ENCODE assay signal across 2 cellular contexts in the genomic region with DNA sequence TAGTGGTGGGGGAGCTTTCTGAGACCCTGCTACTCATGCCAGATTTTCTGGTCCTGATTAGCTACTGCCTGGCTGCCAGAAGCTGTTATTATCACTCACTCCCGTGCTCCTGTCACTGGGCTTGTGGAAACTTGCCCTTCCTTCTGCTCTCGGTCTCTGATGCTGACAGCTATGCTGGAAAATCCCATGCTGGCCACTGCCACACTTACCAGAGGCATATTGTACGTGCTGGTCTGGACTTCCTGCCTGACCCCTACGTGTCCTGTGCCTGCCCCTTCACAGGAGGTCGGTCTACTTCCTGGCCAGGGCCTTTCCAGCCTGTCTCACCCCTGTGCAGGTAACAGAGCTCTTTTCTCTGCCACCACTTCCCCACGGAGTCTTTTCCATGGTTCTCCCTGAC.
TF ChIP-seq lines count a peak whose summit lies in the region.

No MANE protein-coding gene starts in this region.

TF ChIP-seq in IMR-90, 13 proteins besides CTCF, POLR2A, EP300 and RAD21:
- TF ChIP-seq CHD1 (IDR thresholded peaks at IDR 0.05; ENCODE audit: low read depth, low read length) (no peak), MAFK (IDR thresholded peaks at IDR 0.05; ENCODE audit: low read depth, low read length) (no peak), CEBPB (IDR thresholded peaks at IDR 0.05; ENCODE audit: low read depth, low read length) (no peak), MXI1 (IDR thresholded peaks at IDR 0.05; ENCODE audit: borderline replicate concordance, low read depth, low read length) (no peak), MAZ (IDR thresholded peaks at IDR 0.05; ENCODE audit: borderline replicate concordance, low read depth, low read length) (no peak), RCOR1 (IDR thresholded peaks at IDR 0.05; ENCODE audit: insufficient replicate concordance, low read length) (no peak), RFX5 (IDR thresholded peaks at IDR 0.05; ENCODE audit: low read depth, low read length) (no peak), FOS (IDR thresholded peaks at IDR 0.05; ENCODE audit: low read depth, low read length) (no peak), NFE2L2 (IDR thresholded peaks at IDR 0.05; ENCODE audit: low read depth, low read length) (no peak), SMC3 (IDR thresholded peaks at IDR 0.05; ENCODE audit: low read depth, low read length) (no peak)
- TF ChIP-seq, protein P1, sequence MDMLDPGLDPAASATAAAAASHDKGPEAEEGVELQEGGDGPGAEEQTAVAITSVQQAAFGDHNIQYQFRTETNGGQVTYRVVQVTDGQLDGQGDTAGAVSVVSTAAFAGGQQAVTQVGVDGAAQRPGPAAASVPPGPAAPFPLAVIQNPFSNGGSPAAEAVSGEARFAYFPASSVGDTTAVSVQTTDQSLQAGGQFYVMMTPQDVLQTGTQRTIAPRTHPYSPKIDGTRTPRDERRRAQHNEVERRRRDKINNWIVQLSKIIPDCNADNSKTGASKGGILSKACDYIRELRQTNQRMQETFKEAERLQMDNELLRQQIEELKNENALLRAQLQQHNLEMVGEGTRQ (IDR thresholded peaks at IDR 0.05; ENCODE audit: low read depth, low read length): no peak
- TF ChIP-seq, protein P2, sequence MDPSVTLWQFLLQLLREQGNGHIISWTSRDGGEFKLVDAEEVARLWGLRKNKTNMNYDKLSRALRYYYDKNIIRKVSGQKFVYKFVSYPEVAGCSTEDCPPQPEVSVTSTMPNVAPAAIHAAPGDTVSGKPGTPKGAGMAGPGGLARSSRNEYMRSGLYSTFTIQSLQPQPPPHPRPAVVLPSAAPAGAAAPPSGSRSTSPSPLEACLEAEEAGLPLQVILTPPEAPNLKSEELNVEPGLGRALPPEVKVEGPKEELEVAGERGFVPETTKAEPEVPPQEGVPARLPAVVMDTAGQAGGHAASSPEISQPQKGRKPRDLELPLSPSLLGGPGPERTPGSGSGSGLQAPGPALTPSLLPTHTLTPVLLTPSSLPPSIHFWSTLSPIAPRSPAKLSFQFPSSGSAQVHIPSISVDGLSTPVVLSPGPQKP (IDR thresholded peaks at IDR 0.05; ENCODE audit: borderline replicate concordance, low read depth, low read length): no peak
TF ChIP-seq in IMR-90: peak in this region for 0.

TF ChIP-seq in H1, 55 proteins besides CTCF, POLR2A, EP300 and RAD21:
- TF ChIP-seq CEBPB (IDR thresholded peaks at IDR 0.05; ENCODE audit: low read depth, low read length): no peak
- TF ChIP-seq RFX5 (IDR thresholded peaks at IDR 0.05; ENCODE audit: borderline replicate concordance, low read depth, low read length): no peak
- TF ChIP-seq TBP (IDR thresholded peaks at IDR 0.05; ENCODE audit: low read depth, low read length): no peak
- TF ChIP-seq TAF1 (IDR thresholded peaks at IDR 0.05; ENCODE audit: low read depth, low read length): no peak
- no peak for TF ChIP-seq SAP30 (IDR thresholded peaks at IDR 0.05; ENCODE audit: insufficient read depth, insufficient replicate concordance, low read length)
- TF ChIP-seq BACH1 (IDR thresholded peaks at IDR 0.05; ENCODE audit: low read length): no peak
- TF ChIP-seq MAFK (IDR thresholded peaks at IDR 0.05; ENCODE audit: low read depth, low read length): no peak
- TF ChIP-seq FOSL1 (IDR thresholded peaks at IDR 0.05; ENCODE audit: insufficient read depth, low read depth, low read length): no peak
- no peak for TF ChIP-seq SP1 (IDR thresholded peaks at IDR 0.05; ENCODE audit: low read depth, low read length)
- no peak for TF ChIP-seq NANOG (IDR thresholded peaks at IDR 0.05; ENCODE audit: insufficient read depth, low read depth, low read length, poor library complexity, severe bottlenecking)
- no peak for TF ChIP-seq SUZ12 (IDR thresholded peaks at IDR 0.05; ENCODE audit: low read length)
- no peak for TF ChIP-seq TCF12 (IDR thresholded peaks at IDR 0.05; ENCODE audit: low read depth, low read length)
- TF ChIP-seq BCL11A (IDR thresholded peaks at IDR 0.05; ENCODE audit: low read depth in 2 of 2, low read length in 2 of 2): no peak
- no peak for TF ChIP-seq ASH2L (IDR thresholded peaks at IDR 0.05; ENCODE audit: low read length)
- TF ChIP-seq JUND (IDR thresholded peaks at IDR 0.05; ENCODE audit: low read length): no peak
- no peak for TF ChIP-seq BRCA1 (IDR thresholded peaks at IDR 0.05; ENCODE audit: low read depth, low read length)
- no peak for TF ChIP-seq PHF8 (conservative IDR thresholded peaks at IDR 0.05; ENCODE audit: low read depth, low read length)
- TF ChIP-seq SRF (IDR thresholded peaks at IDR 0.05; ENCODE audit: low read depth, low read length): no peak
